ENCODE assay signal across 1 cellular context in genomic region chr3:122514123-122515019, GRCh38.
TF ChIP-seq lines count a peak whose summit lies in the region.

Gene KPNA1 (minus strand): TSS chr3:122514939. CDS start chr3:122496565, 18,374 bp downstream.

TF ChIP-seq in HCT116, 20 proteins besides CTCF, POLR2A, EP300 and RAD21 (continued from another document):
- TF ChIP-seq REST (IDR thresholded peaks at IDR 0.05; ENCODE audit: low read depth) (no peak), TCF7L2 (IDR thresholded peaks at IDR 0.05; ENCODE audit: borderline replicate concordance, extremely low read depth, insufficient read depth, insufficient read length) (no peak), POLR2AphosphoS5 (IDR thresholded peaks at IDR 0.05; ENCODE audit: low read depth, low read length) (peak; percentile 96), ZFX (IDR thresholded peaks at IDR 0.05) (peak; percentile 99), FOSL1 (IDR thresholded peaks at IDR 0.05; ENCODE audit: low read depth) (no peak), ATF3 (IDR thresholded peaks at IDR 0.05) (no peak), MAX (IDR thresholded peaks at IDR 0.05) (peak; percentile 60), EZH2phosphoT487 (IDR thresholded peaks at IDR 0.05; ENCODE audit: borderline replicate concordance) (no peak), ZBTB33 (IDR thresholded peaks at IDR 0.05; ENCODE audit: extremely low read depth, insufficient replicate concordance, low read length) (no peak), CEBPB (IDR thresholded peaks at IDR 0.05; ENCODE audit: low read depth) (no peak)
